8 cellular contexts compared by ENCODE assay signal in genomic region chr11:3841426-3842304, GRCh38. TPM values are rescaled to one million over a fixed set of nuclear protein-coding genes. Genes with fewer than 3 reads are reported as not detected.
DNase-seq lines count a peak whose midpoint lies in the region; ATAC-seq and TF ChIP-seq lines count a peak whose summit lies in the region.

No MANE protein-coding gene starts in this region.

- H3K4me1 ChIP-seq in left lung = peaks cover 28 to 41% of the 10 kb centered on the region in 2 donors

- H3K4me3 Mint-ChIP-seq in WTC11 = peak overlapping the region; percentile 72

- H3K36me3 ChIP-seq in left lung = no peaks in the 10 kb centered on the region

- no peak overlapping the region for H3K27ac Mint-ChIP-seq in WTC11

- H3K27me3 ChIP-seq in left lung = no peaks in the 10 kb centered on the region

- H3K9me3 Mint-ChIP-seq in WTC11 = no peaks in the 10 kb centered on the region

- TF ChIP-seq CTCF in C4-2B (conservative IDR thresholded peaks at IDR 0.05) (peak; percentile 95), WTC11 (IDR thresholded peaks at IDR 0.05) (peak; percentile 58), coronary artery (IDR thresholded peaks at IDR 0.05) (peak; percentile 67), left lung (IDR thresholded peaks at IDR 0.05) (peak; percentile 73 to 83)

- ATAC-seq in GM19023 (IDR thresholded peaks at IDR 0.05; ENCODE audit: unreplicated experiment) (peak; percentile 53), HG03159 (IDR thresholded peaks at IDR 0.05; ENCODE audit: unreplicated experiment) (peak; percentile 52), WTC11 (peak; percentile 66), left lung (peak; percentile 80)

- CTCF ChIA-PET in WTC11 (lab: Charles Lee) = interaction anchor here (0.7 to 7.2 kb wide), 23 partner anchors 9 to 247 kb away, joined by 3 to 165 read pairs (median 6); partner anchors contain the start of genes NUP98, PGAP2 and STIM1

- peaks cover 9% of the 10 kb centered on the region for H3K27me3 Mint-ChIP-seq in WTC11 (ENCODE audit: low read depth)

- no peaks in the 10 kb centered on the region for H3K9me3 ChIP-seq in left lung

- H3K4me3 ChIP-seq in coronary artery (peak overlapping the region; percentile 91), left lung (peak overlapping the region; percentile 88 to 93)

- no peaks in the 10 kb centered on the region for H3K36me3 Mint-ChIP-seq in WTC11

- POLR2A ChIA-PET in WTC11 (lab: Charles Lee) = interaction anchor here (0.6 to 2.5 kb wide), 6 partner anchors 8 to 130 kb away, joined by 3 to 17 read pairs (median 4); partner anchors contain the start of gene STIM1

- peaks cover 36% of the 10 kb centered on the region for H3K4me1 Mint-ChIP-seq in WTC11

- intact Hi-C loops in left lung (cut with DNase I) = no loop called here

- DNase-seq in NCI-H2227 (lab: John Stamatoyannopoulos, UW; ENCODE audit: unreplicated experiment) (peak; percentile 90), WTC11 (ENCODE audit: low spot score) (peak; percentile 84), coronary artery (ENCODE audit: low spot score) (peak; percentile 91), left lung (peak; percentile 89 to 97)
- DNase-seq in stimulated activated CD4-positive, alpha-beta T cell treated with anti-CD3 and anti-CD28 coated beads, TNF-alpha, amount 100 ng/mL, for 4 hours (ENCODE audit: low read depth in 3 of 3) = peak; percentile 92 to 94 (median 93)

- H3K27ac ChIP-seq in C4-2B = peak overlapping the region; percentile 92
- peak overlapping the region; percentile 89 to 99 for H3K27ac ChIP-seq in coronary artery
- peak overlapping the region; percentile 97 to 99 for H3K27ac ChIP-seq in left lung

TF ChIP-seq in WTC11, 78 proteins besides CTCF, POLR2A, EP300 and RAD21 (continues in another document):
- no peak for TF ChIP-seq JAZF1 (CRISPR knock-in tag; IDR thresholded peaks at IDR 0.05)
- TF ChIP-seq GRHL2 (CRISPR knock-in tag; IDR thresholded peaks at IDR 0.05; ENCODE audit: insufficient replicate concordance, severe bottlenecking) = no peak
- TF ChIP-seq MLX (CRISPR knock-in tag; IDR thresholded peaks at IDR 0.05) = no peak
- TF ChIP-seq USF1 (CRISPR knock-in tag; IDR thresholded peaks at IDR 0.05) = no peak; the same call in 1 of the 2 replicates
- TF ChIP-seq RELA (CRISPR knock-in tag; IDR thresholded peaks at IDR 0.05; ENCODE audit: borderline replicate concordance) = no peak
- TF ChIP-seq ETV6 (CRISPR knock-in tag; IDR thresholded peaks at IDR 0.05) = peak; percentile 92
- 0 out of 2 replicates have a peak, but pooled peaks have one; percentile 45 for TF ChIP-seq HMGXB4 (CRISPR knock-in tag; IDR thresholded peaks at IDR 0.05)
- 0 out of 2 replicates have a peak, but pooled peaks have one; percentile 35 for TF ChIP-seq FOXK1 (CRISPR knock-in tag; IDR thresholded peaks at IDR 0.05)
- TF ChIP-seq ZNF281 (CRISPR knock-in tag; IDR thresholded peaks at IDR 0.05) = peak; percentile 69; the same call in 1 of the 2 replicates
- no peak for TF ChIP-seq E2F1 (CRISPR knock-in tag; IDR thresholded peaks at IDR 0.05)
- no peak for TF ChIP-seq AFF4 (CRISPR knock-in tag; IDR thresholded peaks at IDR 0.05; ENCODE audit: borderline replicate concordance)
- TF ChIP-seq NFE2L1 (CRISPR knock-in tag; IDR thresholded peaks at IDR 0.05) = 0 out of 2 replicates have a peak, but pooled peaks have one; percentile 16

RNA-seq across cellular contexts. Expression of gene RHOG, which starts 0.9 kb away (rescaled TPM):
- total RNA-seq in WTC11 (2021) = 28.8 to 33.6 TPM (median 28.8 TPM) in 3 replicates
- total RNA-seq in left lung = 100 to 1,000 TPM in 1 of 2 donors, 10 to 100 TPM in 1; 57.1 to 109 TPM

RNA-seq across cellular contexts. Expression of gene STIM1, which starts 13.8 kb away (rescaled TPM):
- total RNA-seq in WTC11 (2021) (17.0 to 18.0 TPM (median 17.4 TPM) in 3 replicates), left lung (10 to 100 TPM; 50.9 to 52.9 TPM)

RNA-seq across cellular contexts. Expression of gene PGAP2, which starts 33.3 kb away (rescaled TPM):
- total RNA-seq in WTC11 (2021) (38.2 to 43.0 TPM (median 40.7 TPM) in 3 replicates), left lung (10 to 100 TPM; 19.5 to 26.5 TPM)

RNA-seq across cellular contexts. Expression of gene NUP98, which starts 44.3 kb away (rescaled TPM):
- total RNA-seq in WTC11 (2021) = 81.3 to 91.4 TPM (median 81.4 TPM) in 3 replicates
- 10 to 100 TPM; 59.9 to 66.8 TPM for total RNA-seq in left lung

Comparison
In these comparisons a context has a peak if more than half of its experiments do, and no peak if none do; other contexts are left out.
1. Peak in every context shown above with its lines: DNase-seq, ATAC-seq, H3K4me3 ChIP-seq and H3K27ac ChIP-seq.